ENCODE assay signal across 8 cellular contexts in the genomic region with DNA sequence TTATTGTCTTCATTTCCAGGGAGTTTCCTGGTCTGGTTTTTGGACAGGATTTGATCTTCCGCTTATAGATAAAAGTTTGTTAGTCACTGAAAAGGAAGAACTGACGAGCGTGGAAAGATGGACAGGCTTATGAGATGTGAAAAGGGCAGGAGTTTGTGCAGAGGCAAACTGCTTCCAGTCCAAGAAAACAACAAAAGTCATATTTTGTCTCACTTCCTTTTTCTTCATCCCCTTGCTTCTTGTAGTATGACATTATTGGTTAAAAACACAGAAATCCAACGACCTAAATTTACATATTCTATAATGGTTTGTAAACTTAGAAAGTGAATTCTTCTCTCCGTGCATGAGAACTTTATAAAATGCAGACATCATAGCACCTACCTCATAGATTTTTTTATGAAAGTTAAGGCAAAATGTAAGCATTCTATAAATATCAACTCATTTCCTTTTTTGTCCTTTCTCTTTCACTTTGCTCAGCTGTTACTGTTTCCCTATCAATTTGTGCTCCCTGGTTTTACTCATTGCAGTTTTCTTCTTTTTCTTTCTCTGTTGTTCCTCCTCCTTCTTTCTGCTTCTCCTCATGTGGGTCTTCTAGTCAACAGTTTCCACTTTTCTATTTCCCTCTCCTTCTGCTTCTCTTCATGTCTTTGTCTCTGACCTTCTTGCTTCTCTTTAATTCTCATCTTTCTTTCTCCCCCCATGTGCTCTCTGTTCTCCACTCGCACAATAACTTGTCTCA.
DNase-seq lines count a peak whose midpoint lies in the region; ATAC-seq and TF ChIP-seq lines count a peak whose summit lies in the region.

No MANE protein-coding gene starts in this region.

- H3K4me1 Mint-ChIP-seq in dendritic cell treated with granulocyte-macrophage colony-stimulating factor and Interleukin-4, amounts not matched to agents 40 ng/mL and 50 ng/mL, for 4 days (ENCODE audit: low read depth), result peaks cover 17% of the 10 kb centered on the region

- H3K4me3 Mint-ChIP-seq in dendritic cell treated with granulocyte-macrophage colony-stimulating factor and Interleukin-4, amounts not matched to agents 40 ng/mL and 50 ng/mL, for 4 days, result peak overlapping the region; percentile 65

- ATAC-seq in GM19468 (IDR thresholded peaks at IDR 0.05; ENCODE audit: extremely low read depth, unreplicated experiment) (peak; percentile 87), HG03457 (IDR thresholded peaks at IDR 0.05; ENCODE audit: unreplicated experiment) (peak; percentile 87)

- no peaks in the 10 kb centered on the region for H3K36me3 ChIP-seq in GM06990 (ENCODE audit: control insufficient read depth, insufficient read depth, low read length)

- no peaks in the 10 kb centered on the region for H3K9me3 Mint-ChIP-seq in dendritic cell treated with granulocyte-macrophage colony-stimulating factor and Interleukin-4, amounts not matched to agents 40 ng/mL and 50 ng/mL, for 4 days

- H3K27me3 Mint-ChIP-seq in dendritic cell treated with granulocyte-macrophage colony-stimulating factor and Interleukin-4, amounts not matched to agents 40 ng/mL and 50 ng/mL, for 4 days, result no peaks in the 10 kb centered on the region

- H3K27ac Mint-ChIP-seq in dendritic cell treated with granulocyte-macrophage colony-stimulating factor and Interleukin-4, amounts not matched to agents 40 ng/mL and 50 ng/mL, for 4 days, result peak overlapping the region; percentile 68

- no peaks in the 10 kb centered on the region for H3K36me3 Mint-ChIP-seq in dendritic cell treated with granulocyte-macrophage colony-stimulating factor and Interleukin-4, amounts not matched to agents 40 ng/mL and 50 ng/mL, for 4 days (ENCODE audit: low read depth)

- peak; percentile 1 for DNase-seq in GM06990 (ENCODE audit: extremely low read depth, insufficient read length)
- DNase-seq in KG1 (lab: John Stamatoyannopoulos, UW), result no peak
- no peak for DNase-seq in NCI-H748 treated with DMSO at 0.1 percent for 48 hours (lab: John Stamatoyannopoulos, UW)
- no peak for DNase-seq in EL
- DNase-seq in activated CD4-positive, alpha-beta T cell treated with anti-CD3 and anti-CD28 coated beads for 1 hour, result no peak

- H3K27me3 ChIP-seq in GM06990 (replicated peaks; ENCODE audit: control insufficient read depth, insufficient read depth, low read length), result no peaks in the 10 kb centered on the region

- intact Hi-C loops in dendritic cell treated with granulocyte-macrophage colony-stimulating factor and Interleukin-4, amounts not matched to agents 40 ng/mL and 50 ng/mL, for 4 days (cut with micrococcal nuclease), result loop anchor here (10.0 kb wide), 1 partner anchor 373 kb away; a partner anchor contains a TSS

- peak overlapping the region; percentile 20; the same call in 1 of the 2 replicates for H3K4me3 ChIP-seq in GM06990 (replicated peaks; ENCODE audit: low read depth, low read length)

- no peak for TF ChIP-seq CTCF in GM06990 (IDR thresholded peaks at IDR 0.05; ENCODE audit: insufficient read depth, low read length, poor library complexity, severe bottlenecking)
